Comparison of ENCODE assay signal across 1 cellular context in the genomic region with DNA sequence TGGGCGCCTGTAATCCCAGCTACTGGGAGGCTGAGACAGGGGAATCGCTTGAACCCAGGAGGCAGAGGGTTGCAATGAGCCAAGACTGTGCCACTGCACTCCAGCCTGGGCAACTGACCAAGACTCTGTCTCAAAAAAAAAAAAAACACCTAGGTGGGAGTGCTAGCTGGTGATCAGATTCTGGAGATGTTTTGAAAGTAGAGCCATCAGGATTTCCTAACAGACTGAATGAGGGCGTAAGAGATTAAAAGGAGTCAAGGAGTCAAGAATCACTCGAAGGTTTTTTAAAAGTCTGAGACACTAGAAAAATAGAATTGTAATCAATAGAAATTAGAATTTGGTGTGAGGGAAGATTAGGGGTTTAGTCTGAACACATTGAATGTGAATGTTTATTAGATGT.
TF ChIP-seq lines count a peak whose summit lies in the region.

No MANE protein-coding gene starts in this region.

TF ChIP-seq in SK-N-SH treated with all-trans-retinoic acid at 6 μM for 48 hours, 23 proteins besides CTCF, POLR2A, EP300 and RAD21 (continued from another document):
- TF ChIP-seq, protein P1, sequence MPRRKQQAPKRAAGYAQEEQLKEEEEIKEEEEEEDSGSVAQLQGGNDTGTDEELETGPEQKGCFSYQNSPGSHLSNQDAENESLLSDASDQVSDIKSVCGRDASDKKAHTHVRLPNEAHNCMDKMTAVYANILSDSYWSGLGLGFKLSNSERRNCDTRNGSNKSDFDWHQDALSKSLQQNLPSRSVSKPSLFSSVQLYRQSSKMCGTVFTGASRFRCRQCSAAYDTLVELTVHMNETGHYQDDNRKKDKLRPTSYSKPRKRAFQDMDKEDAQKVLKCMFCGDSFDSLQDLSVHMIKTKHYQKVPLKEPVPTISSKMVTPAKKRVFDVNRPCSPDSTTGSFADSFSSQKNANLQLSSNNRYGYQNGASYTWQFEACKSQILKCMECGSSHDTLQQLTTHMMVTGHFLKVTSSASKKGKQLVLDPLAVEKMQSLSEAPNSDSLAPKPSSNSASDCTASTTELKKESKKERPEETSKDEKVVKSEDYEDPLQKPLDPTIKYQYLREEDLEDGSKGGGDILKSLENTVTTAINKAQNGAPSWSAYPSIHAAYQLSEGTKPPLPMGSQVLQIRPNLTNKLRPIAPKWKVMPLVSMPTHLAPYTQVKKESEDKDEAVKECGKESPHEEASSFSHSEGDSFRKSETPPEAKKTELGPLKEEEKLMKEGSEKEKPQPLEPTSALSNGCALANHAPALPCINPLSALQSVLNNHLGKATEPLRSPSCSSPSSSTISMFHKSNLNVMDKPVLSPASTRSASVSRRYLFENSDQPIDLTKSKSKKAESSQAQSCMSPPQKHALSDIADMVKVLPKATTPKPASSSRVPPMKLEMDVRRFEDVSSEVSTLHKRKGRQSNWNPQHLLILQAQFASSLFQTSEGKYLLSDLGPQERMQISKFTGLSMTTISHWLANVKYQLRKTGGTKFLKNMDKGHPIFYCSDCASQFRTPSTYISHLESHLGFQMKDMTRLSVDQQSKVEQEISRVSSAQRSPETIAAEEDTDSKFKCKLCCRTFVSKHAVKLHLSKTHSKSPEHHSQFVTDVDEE (CRISPR knock-in tag; IDR thresholded peaks at IDR 0.05): no peak
- TF ChIP-seq ZFP3 (CRISPR knock-in tag; IDR thresholded peaks at IDR 0.05) (no peak), PPARA (CRISPR knock-in tag; IDR thresholded peaks at IDR 0.05; ENCODE audit: borderline replicate concordance) (no peak), ZNF70 (CRISPR knock-in tag; IDR thresholded peaks at IDR 0.05) (no peak), ZNF8 (CRISPR knock-in tag; IDR thresholded peaks at IDR 0.05) (no peak), RARB (CRISPR knock-in tag; IDR thresholded peaks at IDR 0.05) (no peak), OSR1 (CRISPR knock-in tag; IDR thresholded peaks at IDR 0.05) (no peak)
- TF ChIP-seq, protein P2, sequence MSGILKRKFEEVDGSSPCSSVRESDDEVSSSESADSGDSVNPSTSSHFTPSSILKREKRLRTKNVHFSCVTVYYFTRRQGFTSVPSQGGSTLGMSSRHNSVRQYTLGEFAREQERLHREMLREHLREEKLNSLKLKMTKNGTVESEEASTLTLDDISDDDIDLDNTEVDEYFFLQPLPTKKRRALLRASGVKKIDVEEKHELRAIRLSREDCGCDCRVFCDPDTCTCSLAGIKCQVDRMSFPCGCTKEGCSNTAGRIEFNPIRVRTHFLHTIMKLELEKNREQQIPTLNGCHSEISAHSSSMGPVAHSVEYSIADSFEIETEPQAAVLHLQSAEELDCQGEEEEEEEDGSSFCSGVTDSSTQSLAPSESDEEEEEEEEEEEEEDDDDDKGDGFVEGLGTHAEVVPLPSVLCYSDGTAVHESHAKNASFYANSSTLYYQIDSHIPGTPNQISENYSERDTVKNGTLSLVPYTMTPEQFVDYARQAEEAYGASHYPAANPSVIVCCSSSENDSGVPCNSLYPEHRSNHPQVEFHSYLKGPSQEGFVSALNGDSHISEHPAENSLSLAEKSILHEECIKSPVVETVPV (CRISPR knock-in tag; IDR thresholded peaks at IDR 0.05): no peak
- TF ChIP-seq, protein P3, sequence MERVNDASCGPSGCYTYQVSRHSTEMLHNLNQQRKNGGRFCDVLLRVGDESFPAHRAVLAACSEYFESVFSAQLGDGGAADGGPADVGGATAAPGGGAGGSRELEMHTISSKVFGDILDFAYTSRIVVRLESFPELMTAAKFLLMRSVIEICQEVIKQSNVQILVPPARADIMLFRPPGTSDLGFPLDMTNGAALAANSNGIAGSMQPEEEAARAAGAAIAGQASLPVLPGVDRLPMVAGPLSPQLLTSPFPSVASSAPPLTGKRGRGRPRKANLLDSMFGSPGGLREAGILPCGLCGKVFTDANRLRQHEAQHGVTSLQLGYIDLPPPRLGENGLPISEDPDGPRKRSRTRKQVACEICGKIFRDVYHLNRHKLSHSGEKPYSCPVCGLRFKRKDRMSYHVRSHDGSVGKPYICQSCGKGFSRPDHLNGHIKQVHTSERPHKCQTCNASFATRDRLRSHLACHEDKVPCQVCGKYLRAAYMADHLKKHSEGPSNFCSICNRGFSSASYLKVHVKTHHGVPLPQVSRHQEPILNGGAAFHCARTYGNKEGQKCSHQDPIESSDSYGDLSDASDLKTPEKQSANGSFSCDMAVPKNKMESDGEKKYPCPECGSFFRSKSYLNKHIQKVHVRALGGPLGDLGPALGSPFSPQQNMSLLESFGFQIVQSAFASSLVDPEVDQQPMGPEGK (CRISPR knock-in tag; IDR thresholded peaks at IDR 0.05; ENCODE audit: borderline replicate concordance): no peak
